ENCODE assay signal across 31 cellular contexts in the genomic region with DNA sequence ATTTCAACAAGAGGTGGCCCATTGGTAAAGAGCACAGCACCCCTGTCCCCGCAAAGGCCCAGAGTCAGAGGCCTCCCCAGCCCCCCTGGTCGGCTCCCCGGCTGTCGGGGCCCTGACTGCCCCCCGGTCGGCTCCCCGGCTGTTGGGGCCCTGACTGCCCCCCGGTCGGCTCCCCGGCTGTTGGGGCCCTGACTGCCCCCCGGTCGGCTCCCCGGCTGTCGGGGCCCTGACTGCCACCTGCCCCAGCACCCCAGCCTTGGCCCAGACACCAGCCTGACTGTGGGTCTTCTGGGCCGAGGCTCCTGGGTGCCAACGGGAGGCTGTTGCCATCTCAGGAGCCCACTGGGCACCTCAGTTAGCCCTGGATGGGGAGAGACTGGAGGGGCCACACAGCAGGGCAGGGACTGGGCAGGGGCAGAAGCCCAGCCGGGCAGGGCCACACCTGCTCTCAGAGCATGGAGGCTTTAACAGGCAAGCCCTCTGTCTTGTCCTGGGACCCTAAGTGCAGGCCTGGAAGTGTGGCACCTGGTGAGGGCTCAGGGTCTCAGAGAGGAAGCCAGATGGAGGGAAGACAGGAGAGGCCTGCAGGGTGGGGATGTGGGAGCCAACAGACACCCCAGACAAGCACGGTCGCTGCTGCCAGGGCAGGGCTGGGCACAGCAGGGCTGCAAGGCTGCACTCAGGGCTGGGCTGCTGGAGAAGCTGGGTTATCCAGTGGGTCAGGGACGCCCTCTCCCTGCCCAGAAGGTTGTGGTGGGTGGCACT. TPM values are rescaled to one million over a fixed set of nuclear protein-coding genes. Genes with fewer than 3 reads are reported as not detected.
"Had no signal": no experiment of that assay in that cellular context is flagged by ENCODE, and none has a peak within 500 bp of the region (broad histone marks: within the 10 kb centered on the region; RNA-seq: fewer than 3 reads in every experiment).

No MANE protein-coding gene starts in this region.

- DNase-seq: activated CD4-positive, alpha-beta T cell treated with anti-CD3 and anti-CD28 coated beads, Interleukin-2, amount 10 ng/mL, durations not matched to agents 24 days and 14 days; activated CD4-positive, alpha-beta T cell treated with anti-CD3 and anti-CD28 coated beads, Interleukin-2, amount 50 U/mL, for 4 hours; activated CD8-positive, alpha-beta T cell treated with anti-CD3 and anti-CD28 coated beads for 36 hours; activated effector memory CD4-positive, alpha-beta T cell treated with anti-CD3 and anti-CD28 coated beads, Interleukin-2, amount 50 U/mL, for 16 hours; activated naive CD4-positive, alpha-beta T cell; activated naive CD4-positive, alpha-beta T cell treated with anti-CD3 and anti-CD28 coated beads, Interleukin-2, amount 50 U/mL, for 16 hours; activated naive CD8-positive, alpha-beta T cell treated with anti-CD3 and anti-CD28 coated beads for 36 hours; activated T-cell treated with anti-CD3 and anti-CD28 coated beads, Interleukin-2, amount 50 U/mL, for 1 hour; activated T-cell treated with anti-CD3 and anti-CD28 coated beads, Interleukin-2, amount 50 U/mL, for 72 hours; amniotic stem cell; body of pancreas; Kasumi-1; KG1; MM.1S; MV-4-11; NCI-H1092; NCI-H1436 treated with DMSO at 0.1 percent for 48 hours; NCI-H1694 treated with DMSO at 0.1 percent for 48 hours; NCI-H2029; NCI-H345; NCI-H524 treated with DMSO at 0.1 percent for 48 hours; NK-92 treated with Interleukin-12 subunit alpha and Interleukin-12 subunit beta, amount 100 ng/mL, for 24 hours; SW 1271; T-helper 1 cell; T-helper 2 cell; T-helper 9 cell; WERI-Rb-1 had no signal

- H3K9me3 Mint-ChIP-seq: activated CD4-positive, alpha-beta T cell treated with anti-CD3 and anti-CD28 coated beads, Interleukin-2, amount 10 ng/mL, durations not matched to agents 24 days and 14 days; activated CD8-positive, alpha-beta T cell treated with anti-CD3 and anti-CD28 coated beads for 36 hours; activated naive CD8-positive, alpha-beta T cell treated with anti-CD3 and anti-CD28 coated beads for 36 hours; activated T-cell treated with anti-CD3 and anti-CD28 coated beads, Interleukin-2, amount 50 U/mL, for 72 hours; activated T-helper 17 cell treated with anti-CD3 and anti-CD28 coated beads, Interleukin-2, amount 50 U/mL, for 72 hours had no signal

- H3K27me3 ChIP-seq: body of pancreas, breast epithelium had no signal

- H3K36me3 Mint-ChIP-seq: activated naive CD8-positive, alpha-beta T cell treated with anti-CD3 and anti-CD28 coated beads for 36 hours had no signal

- H3K36me3 ChIP-seq: breast epithelium, WERI-Rb-1 had no signal

- ATAC-seq: activated CD8-positive, alpha-beta T cell treated with anti-CD3 and anti-CD28 coated beads for 36 hours; activated T-cell treated with anti-CD3 and anti-CD28 coated beads, Interleukin-2, amount 50 U/mL, for 72 hours; activated T-helper 17 cell treated with anti-CD3 and anti-CD28 coated beads, Interleukin-2, amount 50 U/mL, for 72 hours; body of pancreas had no signal

- H3K4me1 Mint-ChIP-seq: activated CD4-positive, alpha-beta T cell treated with anti-CD3 and anti-CD28 coated beads, Interleukin-2, amount 10 ng/mL, durations not matched to agents 24 days and 14 days; activated naive CD8-positive, alpha-beta T cell treated with anti-CD3 and anti-CD28 coated beads for 36 hours; activated T-helper 17 cell treated with anti-CD3 and anti-CD28 coated beads, Interleukin-2, amount 50 U/mL, for 72 hours had no signal

- H3K4me3 Mint-ChIP-seq: activated CD4-positive, alpha-beta T cell treated with anti-CD3 and anti-CD28 coated beads, Interleukin-2, amount 10 ng/mL, durations not matched to agents 24 days and 14 days; activated CD8-positive, alpha-beta T cell treated with anti-CD3 and anti-CD28 coated beads for 36 hours; activated naive CD8-positive, alpha-beta T cell treated with anti-CD3 and anti-CD28 coated beads for 36 hours; activated T-cell treated with anti-CD3 and anti-CD28 coated beads, Interleukin-2, amount 50 U/mL, for 72 hours; activated T-helper 17 cell treated with anti-CD3 and anti-CD28 coated beads, Interleukin-2, amount 50 U/mL, for 72 hours had no signal

- H3K4me1 ChIP-seq: body of pancreas, breast epithelium had no signal

- H3K9me3 ChIP-seq: body of pancreas, breast epithelium had no signal

- H3K27ac Mint-ChIP-seq: activated CD4-positive, alpha-beta T cell treated with anti-CD3 and anti-CD28 coated beads, Interleukin-2, amount 10 ng/mL, durations not matched to agents 24 days and 14 days; activated CD8-positive, alpha-beta T cell treated with anti-CD3 and anti-CD28 coated beads for 36 hours; activated naive CD8-positive, alpha-beta T cell treated with anti-CD3 and anti-CD28 coated beads for 36 hours; activated T-cell treated with anti-CD3 and anti-CD28 coated beads, Interleukin-2, amount 50 U/mL, for 72 hours; activated T-helper 17 cell treated with anti-CD3 and anti-CD28 coated beads, Interleukin-2, amount 50 U/mL, for 72 hours had no signal

- H3K27ac ChIP-seq: body of pancreas, breast epithelium, WERI-Rb-1 had no signal

- H3K4me3 ChIP-seq: body of pancreas, breast epithelium had no signal

- H3K27me3 Mint-ChIP-seq: activated CD4-positive, alpha-beta T cell treated with anti-CD3 and anti-CD28 coated beads, Interleukin-2, amount 10 ng/mL, durations not matched to agents 24 days and 14 days; activated CD8-positive, alpha-beta T cell treated with anti-CD3 and anti-CD28 coated beads for 36 hours; activated T-helper 17 cell treated with anti-CD3 and anti-CD28 coated beads, Interleukin-2, amount 50 U/mL, for 72 hours had no signal

- FAIRE-seq: astrocyte had no signal

RNA-seq across cellular contexts. Expression of gene JAKMIP3, which starts 56.5 kb away (rescaled TPM):
- total RNA-seq: RPMI7951 had no signal
